ENCODE assay signal across 10 cellular contexts in the genomic region with DNA sequence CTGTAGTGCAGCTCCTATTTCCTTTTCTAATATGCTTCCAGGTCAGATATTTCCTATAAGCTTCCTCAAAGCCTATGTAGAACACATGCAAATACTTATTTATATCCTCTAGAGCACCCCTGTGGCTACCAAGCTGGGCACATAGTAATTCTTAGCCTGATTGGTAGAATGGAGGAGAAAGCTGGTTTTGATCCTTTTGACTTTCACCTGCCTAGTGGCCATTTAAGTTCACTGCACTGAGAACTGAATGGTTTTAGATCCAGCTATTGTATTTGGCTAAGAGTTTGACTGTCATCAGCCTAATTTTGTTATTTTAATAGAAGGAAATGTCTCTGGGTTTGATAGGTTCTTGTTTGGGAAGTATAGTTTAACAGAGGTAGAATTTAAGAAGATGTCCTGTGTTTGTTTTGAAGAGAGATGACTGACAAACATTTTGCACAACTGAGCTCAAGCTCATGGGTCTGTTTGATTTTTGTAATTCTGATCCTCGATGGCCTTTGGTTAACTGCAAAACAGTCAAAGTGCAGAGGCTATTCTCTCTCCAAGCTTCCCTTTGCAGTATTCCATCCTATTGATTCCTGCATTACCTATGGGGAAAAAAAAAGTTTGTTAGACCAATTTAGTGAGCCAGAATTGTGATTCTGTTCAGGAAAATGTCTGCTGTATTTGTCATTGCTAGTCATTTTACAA.
DNase-seq lines count a peak whose midpoint lies in the region; ATAC-seq and TF ChIP-seq lines count a peak whose summit lies in the region.
"Had no signal": no experiment of that assay in that cellular context is flagged by ENCODE, and none has a peak within 500 bp of the region (broad histone marks: within the 10 kb centered on the region; RNA-seq: fewer than 3 reads in every experiment).

No MANE protein-coding gene starts in this region.

- no peaks in the 10 kb centered on the region for H3K36me3 Mint-ChIP-seq in endodermal cell (ENCODE audit: low read depth)
- no peaks in the 10 kb centered on the region for H3K36me3 Mint-ChIP-seq in activated T-cell treated with anti-CD3 and anti-CD28 coated beads, Interleukin-2, amount 50 U/mL, for 72 hours (ENCODE audit: insufficient read depth in 2 of 2)
- H3K36me3 Mint-ChIP-seq in activated T-helper 17 cell treated with anti-CD3 and anti-CD28 coated beads, Interleukin-2, amount 50 U/mL, for 72 hours (ENCODE audit: low read depth), result no peaks in the 10 kb centered on the region

- POLR2A ChIA-PET in A673 (lab: Charles Lee; ENCODE audit: low non-redundant PET), result no interaction called here

- H3K36me3 ChIP-seq in A673 (ENCODE audit: insufficient read depth, low read length, poor library complexity, severe bottlenecking) (no peaks in the 10 kb centered on the region), MM.1S (replicated peaks; ENCODE audit: insufficient read depth, low read length) (no peaks in the 10 kb centered on the region), endodermal cell (ENCODE audit: control insufficient read depth, insufficient read depth, low read length) (no peaks in the 10 kb centered on the region)

- no peak overlapping the region for H3K27ac Mint-ChIP-seq in endodermal cell
- H3K27ac Mint-ChIP-seq in activated T-cell treated with anti-CD3 and anti-CD28 coated beads, Interleukin-2, amount 50 U/mL, for 72 hours, result no peak overlapping the region
- no peak overlapping the region for H3K27ac Mint-ChIP-seq in activated T-helper 17 cell treated with anti-CD3 and anti-CD28 coated beads, Interleukin-2, amount 50 U/mL, for 72 hours

- H3K9me3 ChIP-seq in A673 (ENCODE audit: low read depth, low read length, poor library complexity, severe bottlenecking), result no peaks in the 10 kb centered on the region
- H3K9me3 ChIP-seq in MM.1S (replicated peaks; ENCODE audit: insufficient read depth, low read length), result no peaks in the 10 kb centered on the region
- no peaks in the 10 kb centered on the region for H3K9me3 ChIP-seq in endodermal cell (ENCODE audit: control insufficient read depth, low read length)
- H3K9me3 ChIP-seq: testis had no signal

- no peaks in the 10 kb centered on the region for H3K9me3 Mint-ChIP-seq in endodermal cell
- no peaks in the 10 kb centered on the region for H3K9me3 Mint-ChIP-seq in activated T-cell treated with anti-CD3 and anti-CD28 coated beads, Interleukin-2, amount 50 U/mL, for 72 hours
- no peaks in the 10 kb centered on the region for H3K9me3 Mint-ChIP-seq in activated T-helper 17 cell treated with anti-CD3 and anti-CD28 coated beads, Interleukin-2, amount 50 U/mL, for 72 hours

- H3K27me3 Mint-ChIP-seq in endodermal cell (ENCODE audit: insufficient read depth), result no peaks in the 10 kb centered on the region
- peaks cover 12% of the 10 kb centered on the region for H3K27me3 Mint-ChIP-seq in activated T-cell treated with anti-CD3 and anti-CD28 coated beads, Interleukin-2, amount 50 U/mL, for 72 hours (ENCODE audit: low read depth)
- peaks cover 11% of the 10 kb centered on the region for H3K27me3 Mint-ChIP-seq in activated T-helper 17 cell treated with anti-CD3 and anti-CD28 coated beads, Interleukin-2, amount 50 U/mL, for 72 hours

- H3K9ac ChIP-seq in MM.1S (ENCODE audit: low read length), result no peak overlapping the region
- H3K9ac ChIP-seq in endodermal cell (ENCODE audit: extremely low read depth, low read length, poor library complexity, severe bottlenecking), result no peak overlapping the region

- H3F3A ChIP-seq in MM.1S (ENCODE audit: insufficient read depth, low read length), result no peaks in the 10 kb centered on the region

- no peak overlapping the region for H3K4me3 ChIP-seq in A673 (ENCODE audit: low read depth, low read length, poor library complexity, severe bottlenecking)
- no peak overlapping the region for H3K4me3 ChIP-seq in MM.1S (ENCODE audit: low read length)
- no peak overlapping the region for H3K4me3 ChIP-seq in endodermal cell (ENCODE audit: low read length)
- H3K4me3 ChIP-seq: testis had no signal

- H3K4me2 ChIP-seq in MM.1S (ENCODE audit: low read depth, low read length), result no peak overlapping the region

- no peak for TF ChIP-seq CTCF in A673 (conservative IDR thresholded peaks at IDR 0.05; ENCODE audit: low read depth, low read length)
- TF ChIP-seq CTCF in MM.1S (IDR thresholded peaks at IDR 0.05; ENCODE audit: low read length), result peak; percentile 32
- TF ChIP-seq CTCF in endodermal cell (conservative IDR thresholded peaks at IDR 0.05), result peak; percentile 77

- DNase-seq in A673 (ENCODE audit: low spot score) (peak; percentile 10), MM.1S (peak; percentile 12), endodermal cell (no peak), epidermal melanocyte (ENCODE audit: insufficient read length, low spot score) (no peak), NCI-H187 treated with DMSO at 0.1 percent for 48 hours (lab: John Stamatoyannopoulos, UW) (no peak)
- no peak for DNase-seq in activated T-cell treated with anti-CD3 and anti-CD28 coated beads, Interleukin-2, amount 50 U/mL, for 72 hours
- DNase-seq: GDM1, testis had no signal

- 80 to 83% methylated on average over 1 of the region's 1 CpG for WGBS in endodermal cell (ENCODE audit: insufficient coverage in 1 of 2, insufficient read length in 1 of 2), 2 experiments

- no peak overlapping the region for H2AFZ ChIP-seq in MM.1S (ENCODE audit: low read length)

- no peaks in the 10 kb centered on the region for H3K9me2 ChIP-seq in MM.1S (replicated peaks; ENCODE audit: insufficient read depth, low read length)

- H3K27ac ChIP-seq in A673 (ENCODE audit: low read depth, low read length, poor library complexity, severe bottlenecking) (no peak overlapping the region), MM.1S (ENCODE audit: low read length) (no peak overlapping the region), endodermal cell (ENCODE audit: low read depth, low read length) (no peak overlapping the region)
- H3K27ac ChIP-seq: testis had no signal

- H3K4me1 ChIP-seq in A673 (ENCODE audit: insufficient read depth, low read length, poor library complexity, severe bottlenecking) (no peaks in the 10 kb centered on the region), MM.1S (ENCODE audit: low read length) (no peaks in the 10 kb centered on the region), endodermal cell (ENCODE audit: control insufficient read depth, insufficient read depth, low read length) (peaks cover 3% of the 10 kb centered on the region)
- H3K4me1 ChIP-seq: testis had no signal

- ATAC-seq in GM18867 (IDR thresholded peaks at IDR 0.05; ENCODE audit: unreplicated experiment), result peak; percentile 46
- ATAC-seq in activated T-cell treated with anti-CD3 and anti-CD28 coated beads, Interleukin-2, amount 50 U/mL, for 72 hours (replicated peaks in 1 of 2), result no peak
- ATAC-seq in activated T-helper 17 cell treated with anti-CD3 and anti-CD28 coated beads, Interleukin-2, amount 50 U/mL, for 72 hours (replicated peaks), result no peak

- peaks cover 33% of the 10 kb centered on the region for H3K4me1 Mint-ChIP-seq in endodermal cell
- peaks cover 10% of the 10 kb centered on the region for H3K4me1 Mint-ChIP-seq in activated T-cell treated with anti-CD3 and anti-CD28 coated beads, Interleukin-2, amount 50 U/mL, for 72 hours (ENCODE audit: low read depth)
- no peaks in the 10 kb centered on the region for H3K4me1 Mint-ChIP-seq in activated T-helper 17 cell treated with anti-CD3 and anti-CD28 coated beads, Interleukin-2, amount 50 U/mL, for 72 hours

- CTCF ChIA-PET in A673 (lab: Charles Lee), result interaction anchor here (0.7 kb wide), 1 partner anchor 835 kb away, joined by 3 read pairs; no protein-coding TSS in a partner anchor

- H3K4me3 Mint-ChIP-seq in endodermal cell, result no peak overlapping the region
- no peak overlapping the region for H3K4me3 Mint-ChIP-seq in activated T-cell treated with anti-CD3 and anti-CD28 coated beads, Interleukin-2, amount 50 U/mL, for 72 hours
- H3K4me3 Mint-ChIP-seq in activated T-helper 17 cell treated with anti-CD3 and anti-CD28 coated beads, Interleukin-2, amount 50 U/mL, for 72 hours, result no peak overlapping the region

- BruUV-seq in A673 (replicated peaks; lab: Mats Ljungman, UMichigan), result no TSS peak

- H3K27me3 ChIP-seq in A673 (replicated peaks; ENCODE audit: insufficient read depth, low read depth, low read length, poor library complexity), result peaks cover 5% of the 10 kb centered on the region
- no peaks in the 10 kb centered on the region for H3K27me3 ChIP-seq in MM.1S (replicated peaks; ENCODE audit: insufficient read depth, low read length)
- no peaks in the 10 kb centered on the region for H3K27me3 ChIP-seq in endodermal cell (ENCODE audit: control insufficient read depth, insufficient read depth, low read length, poor library complexity, severe bottlenecking)
- H3K27me3 ChIP-seq: testis had no signal

- intact Hi-C loops in A673 (cut with micrococcal nuclease; ENCODE audit: unreplicated experiment), result no loop called here

- H4K20me1 ChIP-seq in MM.1S (ENCODE audit: insufficient read depth, low read length), result no peaks in the 10 kb centered on the region

- no peaks in the 10 kb centered on the region for H3K79me2 ChIP-seq in MM.1S (ENCODE audit: low read length)

Comparison
In these comparisons a context has a peak if more than half of its experiments do, and no peak if none do; other contexts are left out.
1. DNase-seq: peak in A673 (single experiment) and MM.1S (single experiment); none in endodermal cell (single experiment), epidermal melanocyte (single experiment), activated T-cell treated with anti-CD3 and anti-CD28 coated beads, Interleukin-2, amount 50 U/mL, for 72 hours (0 of 2) and NCI-H187 treated with DMSO at 0.1 percent for 48 hours (single experiment).